In genomic region chr20:50478162-50479036, GRCh38 we compare ENCODE assay signal across 8 cellular contexts. TPM values are rescaled to one million over a fixed set of nuclear protein-coding genes. Genes with fewer than 3 reads are reported as not detected.
DNase-seq lines count a peak whose midpoint lies in the region; ATAC-seq, FAIRE-seq and TF ChIP-seq lines count a peak whose summit lies in the region.

No MANE protein-coding gene starts in this region.

- CTCF ChIA-PET in IMR-90 (lab: Yijun Ruan, JAX) (no interaction called here), T-cell (lab: Charles Lee) (interaction anchor here (0.5 to 1.6 kb wide), 9 partner anchors 14 to 110 kb away, joined by 3 to 16 read pairs (median 4); no protein-coding TSS in a partner anchor)

- H2BK15ac ChIP-seq in IMR-90 (ENCODE audit: low read depth, low read length), result no peak overlapping the region

- no peak overlapping the region for H3K4me3 ChIP-seq in AG09309 (ENCODE audit: control insufficient read depth, low read depth, low read length)
- H3K4me3 ChIP-seq in IMR-90 (ENCODE audit: insufficient read depth, low read depth, low read length), result no peak overlapping the region
- no peak overlapping the region for H3K4me3 ChIP-seq in adrenal gland

- H4K20me1 ChIP-seq in IMR-90 (ENCODE audit: insufficient read depth, low read length), result no peaks in the 10 kb centered on the region

- H3K4me2 ChIP-seq in IMR-90 (ENCODE audit: low read depth, low read length), result no peak overlapping the region

- peak; percentile 54 for TF ChIP-seq RAD21 in IMR-90 (IDR thresholded peaks at IDR 0.05; ENCODE audit: low read length)

- peaks cover 6% of the 10 kb centered on the region; the same call in 1 of the 2 replicates for H3K9me1 ChIP-seq in IMR-90 (ENCODE audit: insufficient read depth, low read length)

- H3K9me3 Mint-ChIP-seq in T-cell, result no peaks in the 10 kb centered on the region

- no peak overlapping the region for H2BK5ac ChIP-seq in IMR-90 (ENCODE audit: low read depth, low read length, poor library complexity, severe bottlenecking)

- H4K8ac ChIP-seq in IMR-90 (ENCODE audit: low read depth in 2 of 2, low read length in 2 of 2), result no peak overlapping the region

- ATAC-seq in GM19023 (IDR thresholded peaks at IDR 0.05; ENCODE audit: unreplicated experiment), result peak; percentile 82
- ATAC-seq in IMR-90 (ENCODE audit: low read depth), result peak; percentile 63
- ATAC-seq in T-cell (replicated peaks in 1 of 4), result peak; percentile 99 to 100 (median 100)

- H3K9me3 ChIP-seq in IMR-90 (ENCODE audit: control insufficient read depth, insufficient read depth, low read length) (no peaks in the 10 kb centered on the region), adrenal gland (replicated peaks in 1 of 3) (no peaks in the 10 kb centered on the region)

- no peak overlapping the region for H2BK20ac ChIP-seq in IMR-90 (ENCODE audit: low read depth, low read length)

- no peaks in the 10 kb centered on the region for H3K36me3 Mint-ChIP-seq in T-cell

- no peak overlapping the region for H3K18ac ChIP-seq in IMR-90 (ENCODE audit: low read depth, low read length)

- no peak for TF ChIP-seq POLR2A in IMR-90 (IDR thresholded peaks at IDR 0.05; ENCODE audit: low read depth, low read length)
- no peak for TF ChIP-seq POLR2A in adrenal gland (IDR thresholded peaks at IDR 0.05)
- no peak for TF ChIP-seq POLR2A in H54 (IDR thresholded peaks at IDR 0.05; ENCODE audit: low read depth, low read length)

- 69% methylated on average over 11 of the region's 22 CpGs; no CpG with 5 or more reads in 1 of the 2 experiments for WGBS in IMR-90 (ENCODE audit: extremely low coverage in 2 of 2, insufficient read length in 1 of 2), 2 experiments
- 60 to 69% (median 64%) methylated on average over 18 to 22 of the region's 22 CpGs for WGBS in adrenal gland, 4 donors

- TF ChIP-seq CTCF in AG09309 (IDR thresholded peaks at IDR 0.05; ENCODE audit: control insufficient read depth, insufficient read depth, low read depth, low read length, missing control alignments) (peak; percentile 79), IMR-90 (conservative IDR thresholded peaks at IDR 0.05; ENCODE audit: low read depth, low read length) (peak; percentile 46), adrenal gland (IDR thresholded peaks at IDR 0.05) (peak; percentile 12 to 64 (median 48))

- no peak overlapping the region for H4K91ac ChIP-seq in IMR-90 (ENCODE audit: insufficient read depth, low read depth, low read length)

- in situ Hi-C loops in IMR-90 (cut with MboI; ENCODE audit: low sequenced_read_pairs), result no loop called here

- H3K23ac ChIP-seq in IMR-90 (ENCODE audit: low read depth, low read length), result no peak overlapping the region

- DNase-seq in AG09309 (ENCODE audit: low read depth) (no peak), IMR-90 (peak; percentile 29), T-cell (peak; percentile 52 to 81 (median 70)), adrenal gland (peak; percentile 40 to 78 (median 61)), iPS-NIHi7 (ENCODE audit: extremely low spot score) (peak; percentile 76), H54 (ENCODE audit: insufficient read length, low spot score) (no peak)
- DNase-seq in stimulated activated CD4-positive, alpha-beta T cell treated with anti-CD3 and anti-CD28 coated beads, Interleukin-4, amount 100 ng/mL, for 24 hours, result peak; percentile 83

- peaks cover 23 to 26% (median 25%) of the 10 kb centered on the region in 3 donors for H3K4me1 Mint-ChIP-seq in T-cell

- 0 out of 2 replicates have a peak overlapping the region, but pooled peaks have one; percentile 3 for H3K4ac ChIP-seq in IMR-90 (ENCODE audit: low read depth, low read length)

- H3K27ac Mint-ChIP-seq in T-cell, result no peak overlapping the region

- no peak overlapping the region for H2AK9ac ChIP-seq in IMR-90 (replicated peaks; ENCODE audit: low read depth, low read length, poor library complexity)

- H2BK120ac ChIP-seq in IMR-90 (ENCODE audit: low read depth, low read length), result no peak overlapping the region; the same call in 1 of the 2 replicates

- H3K56ac ChIP-seq in IMR-90 (ENCODE audit: extremely low read depth, insufficient read depth, low read length), result no peak overlapping the region

- dilution Hi-C loops in IMR-90 (cut with HindIII; ENCODE audit: low sequenced_read_pairs, unreplicated experiment), result no loop called here

- H3K27ac ChIP-seq in IMR-90 (ENCODE audit: insufficient read depth, low read length) (no peak overlapping the region), adrenal gland (no peak overlapping the region)

- no peaks in the 10 kb centered on the region for H3K79me1 ChIP-seq in IMR-90 (ENCODE audit: low read depth in 1 of 2, low read length in 2 of 2)

- H3K27me3 ChIP-seq in IMR-90 (ENCODE audit: control insufficient read depth, insufficient read depth, low read length) (no peaks in the 10 kb centered on the region), adrenal gland (no peaks in the 10 kb centered on the region)

- intact Hi-C loops in IMR-90 (cut with micrococcal nuclease) (no loop called here), adrenal gland (cut with DNase I) (no loop called here)

- no peak overlapping the region for H3K4me3 Mint-ChIP-seq in T-cell

- BruUV-seq in IMR-90 (replicated peaks; lab: Mats Ljungman, UMichigan), result no TSS peak

- H2AK5ac ChIP-seq in IMR-90 (ENCODE audit: low read depth, low read length), result no peak overlapping the region

- no peak overlapping the region for H3K14ac ChIP-seq in IMR-90 (replicated peaks; ENCODE audit: low read depth, low read length)

- H3K9ac ChIP-seq in IMR-90 (ENCODE audit: low read depth, low read length), result no peak overlapping the region

- H3K4me1 ChIP-seq in IMR-90 (ENCODE audit: control insufficient read depth, insufficient read depth, low read length) (peaks cover 7% of the 10 kb centered on the region), adrenal gland (replicated peaks in 1 of 2) (peaks cover 10 to 21% of the 10 kb centered on the region in 2 donors)

- POLR2A ChIA-PET in IMR-90 (lab: Charles Lee; ENCODE audit: unreplicated experiment), result no interaction called here
- POLR2A ChIA-PET in T-cell (lab: Charles Lee), result no interaction called here

- peak overlapping the region; percentile 76 for H2AFZ ChIP-seq in IMR-90 (replicated peaks; ENCODE audit: low read length, poor library complexity)

- no peak for FAIRE-seq in H54 (lab: Jason Lieb, UNC)

- H3K27me3 Mint-ChIP-seq in T-cell, result no peaks in the 10 kb centered on the region

- H3K36me3 ChIP-seq in IMR-90 (ENCODE audit: control insufficient read depth, insufficient read depth, low read length) (no peaks in the 10 kb centered on the region), adrenal gland (replicated peaks in 1 of 2) (no peaks in the 10 kb centered on the region)

- no peak overlapping the region for H4K5ac ChIP-seq in IMR-90 (ENCODE audit: low read depth, low read length)

TF ChIP-seq in IMR-90, 13 proteins besides CTCF, POLR2A, EP300 and RAD21:
- TF ChIP-seq MAFK (IDR thresholded peaks at IDR 0.05; ENCODE audit: low read depth, low read length), result no peak
- TF ChIP-seq FOS (IDR thresholded peaks at IDR 0.05; ENCODE audit: low read depth, low read length), result no peak
- no peak for TF ChIP-seq CEBPB (IDR thresholded peaks at IDR 0.05; ENCODE audit: low read depth, low read length)
- TF ChIP-seq NFE2L2 (IDR thresholded peaks at IDR 0.05; ENCODE audit: low read depth, low read length), result no peak
- TF ChIP-seq SMC3 (IDR thresholded peaks at IDR 0.05; ENCODE audit: low read depth, low read length), result peak; percentile 26; the same call in 1 of the 2 replicates
- TF ChIP-seq RFX5 (IDR thresholded peaks at IDR 0.05; ENCODE audit: low read depth, low read length), result no peak

RNA-seq across cellular contexts. Expression of gene PTPN1, which starts 31.8 kb away (rescaled TPM):
- total RNA-seq in IMR-90 (2012; rRNA removed) (31.7 and 38.0 TPM in 2 replicates), T-cell (10 to 100 TPM; 50.7 to 67.9 (median 55.3) TPM), adrenal gland (10 to 100 TPM; 31.0 to 49.2 (median 36.3) TPM)
- polyA plus RNA-seq in IMR-90 (2012; rRNA removed) (37.1 and 37.4 TPM in 2 replicates), adrenal gland (10 to 100 TPM; 17.0 to 49.0 (median 24.5) TPM)
- polyA plus RNA-seq in IMR-90 (2012; cell fraction: cytosol; rRNA removed), result 27.3 and 29.6 TPM in 2 replicates
- polyA plus RNA-seq in IMR-90 (2012; cell fraction: nucleus; rRNA removed; ENCODE audit: low replicate concordance), result 35.3 and 62.9 TPM in 2 replicates

Comparison
In these comparisons a context has a peak if more than half of its experiments do, and no peak if none do; other contexts are left out.
1. DNase-seq: peak in IMR-90 (single experiment), T-cell (34 of 34), adrenal gland (7 of 7), iPS-NIHi7 (single experiment) and stimulated activated CD4-positive, alpha-beta T cell treated with anti-CD3 and anti-CD28 coated beads, Interleukin-4, amount 100 ng/mL, for 24 hours (single experiment); none in AG09309 (single experiment) and H54 (single experiment).
2. Peak in every context shown above with its lines, with median percentiles within 50 percentile points of each other: CTCF ChIP-seq and ATAC-seq.